In the genomic region with DNA sequence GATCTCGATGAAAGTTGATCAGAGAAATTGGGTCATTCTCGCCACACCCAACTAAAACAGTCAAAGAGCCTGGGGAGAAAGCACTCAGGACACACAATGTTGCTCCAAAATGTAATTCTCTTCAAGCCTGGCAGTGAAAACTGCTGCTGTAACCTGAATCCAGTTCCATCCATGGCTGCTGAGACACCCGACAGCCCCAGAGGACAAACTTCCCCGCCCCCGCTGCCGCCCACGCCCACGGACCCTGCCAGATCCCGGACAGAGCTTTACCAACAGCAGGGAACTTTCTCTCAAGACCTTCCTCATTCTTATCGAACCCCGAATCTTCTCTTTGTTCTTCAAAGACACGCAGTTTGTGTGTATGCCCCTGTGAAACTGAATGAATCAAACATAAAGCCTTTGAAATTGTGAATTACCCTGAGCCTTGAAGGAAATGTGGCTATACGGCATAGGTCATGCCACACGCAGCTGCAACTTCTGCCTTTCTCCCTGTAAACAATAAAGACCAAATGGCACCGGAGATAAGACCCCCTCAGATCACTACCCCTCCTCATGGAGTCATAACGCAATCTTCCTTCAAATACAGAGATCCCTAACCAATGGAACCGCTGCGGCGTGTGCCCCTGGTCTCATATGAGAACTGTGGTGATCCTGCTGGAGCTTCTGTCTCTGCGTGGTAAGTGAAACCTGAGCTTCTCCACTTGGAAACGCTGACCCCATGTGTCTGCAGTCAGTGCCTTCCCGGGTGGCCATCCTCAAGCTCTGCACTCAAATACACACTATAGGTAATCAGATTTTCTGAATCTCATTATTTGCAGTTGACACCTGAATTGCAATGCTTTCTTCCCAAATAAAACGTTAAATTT, we compare ENCODE assay signal across 8 cellular contexts. TPM values are rescaled to one million over a fixed set of nuclear protein-coding genes. Genes with fewer than 3 reads are reported as not detected.
DNase-seq lines count a peak whose midpoint lies in the region; ATAC-seq and TF ChIP-seq lines count a peak whose summit lies in the region.

No MANE protein-coding gene starts in this region.

- peaks cover 25% of the 10 kb centered on the region for H3K4me1 Mint-ChIP-seq in chondrocyte (ENCODE audit: low read depth)

- ATAC-seq in activated CD4-positive, CD25-positive, alpha-beta regulatory T cell treated with anti-CD3 and anti-CD28 coated beads, Interleukin-2, amount 50 U/mL, for 24 hours = no peak

- no peak overlapping the region for H3K23ac ChIP-seq in mesenchymal stem cell (ENCODE audit: low read length in 2 of 2)

- peak overlapping the region in 1 of 2 experiments; percentile 75 for H3K4me3 ChIP-seq in mesenchymal stem cell (ENCODE audit: insufficient read depth in 1 of 2, low read depth in 1 of 2, low read length in 2 of 2)
- peak overlapping the region; percentile 11 for H3K4me3 ChIP-seq in urinary bladder (ENCODE audit: low read depth, low read length)

- H2BK5ac ChIP-seq in mesenchymal stem cell (ENCODE audit: low read depth, low read length, poor library complexity, severe bottlenecking) = no peak overlapping the region

- H3K79me1 ChIP-seq in mesenchymal stem cell (replicated peaks; ENCODE audit: low read length, poor library complexity, severe bottlenecking) = no peaks in the 10 kb centered on the region

- H2AFZ ChIP-seq in mesenchymal stem cell (ENCODE audit: low read depth, low read length) = no peak overlapping the region

- peak overlapping the region; percentile 45 for H4K8ac ChIP-seq in mesenchymal stem cell (ENCODE audit: low read length)

- 10% methylated on average over 23 of the region's 23 CpGs for WGBS in mesenchymal stem cell
- 13% methylated on average over 23 of the region's 23 CpGs for whole genome bisulfite sequencing in urinary bladder

- no peak overlapping the region for H4K91ac ChIP-seq in mesenchymal stem cell (ENCODE audit: low read length)

- TF ChIP-seq CTCF in RWPE1 (conservative IDR thresholded peaks at IDR 0.05; ENCODE audit: low read depth) = no peak
- TF ChIP-seq CTCF in chondrocyte (IDR thresholded peaks at IDR 0.05) = no peak

- H3K9me3 ChIP-seq in mesenchymal stem cell (ENCODE audit: control insufficient read depth, low read length) = no peaks in the 10 kb centered on the region

- H3K27ac ChIP-seq in RWPE1 = peak overlapping the region; percentile 48; the same call in 1 of the 2 replicates
- no peak overlapping the region for H3K27ac ChIP-seq in mesenchymal stem cell (ENCODE audit: low read length, poor library complexity, severe bottlenecking)
- peak overlapping the region; percentile 59 for H3K27ac ChIP-seq in urinary bladder (ENCODE audit: low read depth)

- H3K14ac ChIP-seq in mesenchymal stem cell (ENCODE audit: low read length in 2 of 2) = no peak overlapping the region

- H3K4me1 ChIP-seq in mesenchymal stem cell (ENCODE audit: control insufficient read depth, insufficient read depth, low read depth, low read length) (peaks cover 7% of the 10 kb centered on the region), urinary bladder (ENCODE audit: insufficient read depth) (no peaks in the 10 kb centered on the region)

- peaks cover 16% of the 10 kb centered on the region for H3K27me3 Mint-ChIP-seq in chondrocyte (ENCODE audit: low read depth)

- H3K4me3 Mint-ChIP-seq in chondrocyte (ENCODE audit: unreplicated experiment) = peak overlapping the region; percentile 67

- H3K4ac ChIP-seq in mesenchymal stem cell (ENCODE audit: low read depth in 1 of 2, low read length in 2 of 2) = no peak overlapping the region

- H3K4me2 ChIP-seq in mesenchymal stem cell (ENCODE audit: low read length, poor library complexity, severe bottlenecking) = peak overlapping the region; percentile 51

- H2BK12ac ChIP-seq in mesenchymal stem cell (ENCODE audit: low read length in 2 of 2) = no peak overlapping the region

- peaks cover 30 to 35% of the 10 kb centered on the region in 2 experiments for H3K27me3 ChIP-seq in mesenchymal stem cell (ENCODE audit: control insufficient read depth in 1 of 2, insufficient read depth in 1 of 2, low read length in 2 of 2)

- H2BK15ac ChIP-seq in mesenchymal stem cell (ENCODE audit: low read depth, poor library complexity, severe bottlenecking) = no peak overlapping the region

- no peak overlapping the region for H2AK5ac ChIP-seq in mesenchymal stem cell (ENCODE audit: low read length, severe bottlenecking)

- H3K18ac ChIP-seq in mesenchymal stem cell (ENCODE audit: low read depth in 1 of 2, low read length in 2 of 2) = no peak overlapping the region

- H3K9ac ChIP-seq in mesenchymal stem cell (ENCODE audit: low read length) = peak overlapping the region; percentile 83

- H3K36me3 ChIP-seq in mesenchymal stem cell (ENCODE audit: control insufficient read depth in 1 of 2, insufficient read depth in 2 of 2, low read depth in 1 of 2, low read length in 2 of 2) (no peaks in the 10 kb centered on the region), urinary bladder (ENCODE audit: insufficient read depth) (no peaks in the 10 kb centered on the region)

- H3K36me3 Mint-ChIP-seq in chondrocyte (ENCODE audit: low read depth) = peaks cover 3% of the 10 kb centered on the region

- peak; percentile 19 for DNase-seq in NCI-H510A treated with DMSO at 0.1 percent for 48 hours (lab: John Stamatoyannopoulos, UW)
- DNase-seq in NCI-H510A (lab: John Stamatoyannopoulos, UW) = no peak
- no peak for DNase-seq in RWPE1 (ENCODE audit: low spot score)
- DNase-seq in chondrocyte (ENCODE audit: low spot score) = no peak
- DNase-seq in mesenchymal stem cell = peak; percentile 63
- no peak for DNase-seq in NCI-H1048 (lab: John Stamatoyannopoulos, UW)

- POLR2A ChIA-PET in RWPE1 (lab: Yijun Ruan, JAX; ENCODE audit: low non-redundant PET) = no interaction called here

- H2BK120ac ChIP-seq in mesenchymal stem cell (ENCODE audit: low read depth, low read length) = no peak overlapping the region

- H3K9me3 Mint-ChIP-seq in chondrocyte (ENCODE audit: low read depth) = no peaks in the 10 kb centered on the region

- CTCF ChIA-PET in RWPE1 (lab: Yijun Ruan, JAX) = interaction anchor here (0.6 kb wide), 2 partner anchors 104 to 262 kb away, joined by 3 to 4 read pairs; no protein-coding TSS in a partner anchor

- H3K27ac Mint-ChIP-seq in chondrocyte (ENCODE audit: unreplicated experiment) = peak overlapping the region; percentile 77

RNA-seq across cellular contexts. Expression of a gene that starts 4.8 kb away (rescaled TPM):
- total RNA-seq in chondrocyte = 329 to 361 TPM (median 332 TPM) in 3 replicates
- polyA plus RNA-seq in mesenchymal stem cell (2013, experiment 1 of 2) = 393 TPM
- polyA plus RNA-seq in mesenchymal stem cell (2013, experiment 2 of 2) = 389 TPM
- total RNA-seq in urinary bladder = 75.2 TPM
- polyA plus RNA-seq in urinary bladder = 158 TPM

Comparison
In these comparisons a context has a peak if more than half of its experiments do, and no peak if none do; other contexts are left out.
1. DNase-seq: peak in NCI-H510A treated with DMSO at 0.1 percent for 48 hours (single experiment) and mesenchymal stem cell (single experiment); none in NCI-H510A (single experiment), RWPE1 (single experiment), chondrocyte (single experiment) and NCI-H1048 (single experiment).